ENCODE assay signal across 32 cellular contexts in the genomic region with DNA sequence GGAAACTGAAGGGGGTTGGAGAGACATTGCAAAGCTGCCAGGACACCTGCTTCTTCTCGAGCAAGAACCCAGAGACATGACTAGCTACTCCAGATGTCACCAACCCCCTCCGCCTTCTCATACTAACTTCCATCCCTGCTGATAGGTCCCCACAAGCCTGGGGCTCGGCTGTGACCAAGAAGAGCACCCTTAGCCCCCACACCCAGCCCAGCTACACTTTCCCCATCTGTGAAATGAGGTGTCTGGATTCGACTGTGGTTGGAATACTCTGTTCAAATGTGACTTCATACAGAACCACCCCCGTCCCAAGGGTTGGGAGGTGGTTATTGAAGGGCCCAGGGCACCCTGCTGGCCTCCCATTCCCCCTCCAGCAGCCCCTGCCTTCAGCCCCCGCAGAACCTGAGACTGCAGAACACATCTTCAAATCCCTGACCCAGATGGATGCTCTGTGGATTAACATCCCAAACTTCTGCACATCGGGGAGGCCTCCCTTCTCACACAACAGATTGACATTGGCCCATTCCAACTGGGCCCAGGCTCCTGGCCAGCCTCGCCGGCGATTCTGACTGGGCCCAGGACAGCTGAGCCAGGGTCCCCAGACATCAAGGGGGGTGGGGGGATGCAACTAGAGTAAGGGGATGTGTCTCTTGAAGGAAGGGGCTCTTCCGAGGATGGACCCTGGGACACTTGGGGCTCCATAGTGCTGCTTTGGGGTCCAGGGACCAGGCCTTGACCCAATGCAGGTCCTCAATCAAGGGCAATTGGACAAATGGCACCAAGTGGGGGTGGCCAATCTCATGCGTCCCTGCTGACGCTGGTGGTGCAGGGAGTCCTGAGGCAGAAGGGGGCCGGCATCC. TPM values are rescaled to one million over a fixed set of nuclear protein-coding genes. Genes with fewer than 3 reads are reported as not detected.
"Had no signal": no experiment of that assay in that cellular context is flagged by ENCODE, and none has a peak within 500 bp of the region (broad histone marks: within the 10 kb centered on the region; RNA-seq: fewer than 3 reads in every experiment).

No MANE protein-coding gene starts in this region.

- H3K4me1 ChIP-seq: gastrocnemius medialis had no signal

- H3K4me1 Mint-ChIP-seq: activated CD4-positive, alpha-beta T cell treated with anti-CD3 and anti-CD28 coated beads for 36 hours; central memory CD8-positive, alpha-beta T cell had no signal

- H3K27ac Mint-ChIP-seq: activated CD4-positive, alpha-beta T cell treated with anti-CD3 and anti-CD28 coated beads for 36 hours; activated CD4-positive, alpha-beta T cell treated with anti-CD3 and anti-CD28 coated beads, Interleukin-2, amount 10 ng/mL, durations not matched to agents 7 days and 5 days; activated CD8-positive, alpha-beta T cell treated with anti-CD3 and anti-CD28 coated beads for 36 hours; activated naive CD8-positive, alpha-beta T cell; activated T-helper 17 cell treated with anti-CD3 and anti-CD28 coated beads, Interleukin-2, amount 50 U/mL, for 72 hours; dendritic cell treated with granulocyte-macrophage colony-stimulating factor and Interleukin-4, amounts not matched to agents 40 ng/mL and 50 ng/mL, for 4 days had no signal

- H3K27me3 Mint-ChIP-seq: activated CD4-positive, alpha-beta T cell treated with anti-CD3 and anti-CD28 coated beads for 36 hours; activated CD8-positive, alpha-beta T cell treated with anti-CD3 and anti-CD28 coated beads for 36 hours; activated naive CD8-positive, alpha-beta T cell had no signal

- H3K27ac ChIP-seq: brain microvascular endothelial cell, coronary artery, dorsolateral prefrontal cortex, esophagus muscularis mucosa, foreskin keratinocyte, gastrocnemius medialis, heart left ventricle had no signal

- H3K36me3 ChIP-seq: brain microvascular endothelial cell, esophagus muscularis mucosa, gastrocnemius medialis, heart left ventricle had no signal

- FAIRE-seq: astrocyte, bronchial epithelial cell had no signal

- H3K4me3 ChIP-seq: coronary artery, dorsolateral prefrontal cortex, esophagus muscularis mucosa, gastrocnemius medialis, heart left ventricle had no signal

- H3K9me3 ChIP-seq: gastrocnemius medialis had no signal

- H3K36me3 Mint-ChIP-seq: activated naive CD8-positive, alpha-beta T cell had no signal

- ATAC-seq: activated CD4-positive, alpha-beta T cell treated with anti-CD3 and anti-CD28 coated beads for 36 hours; activated CD8-positive, alpha-beta T cell treated with anti-CD3 and anti-CD28 coated beads for 36 hours; activated T-cell treated with anti-CD3 and anti-CD28 coated beads, Interleukin-2, amount 50 U/mL, for 4 hours; activated T-helper 17 cell treated with anti-CD3 and anti-CD28 coated beads, Interleukin-2, amount 50 U/mL, for 72 hours; foreskin keratinocyte; gastrocnemius medialis; heart left ventricle had no signal

- H3K9me3 Mint-ChIP-seq: activated T-cell treated with anti-CD3 and anti-CD28 coated beads, Interleukin-2, amount 50 U/mL, for 4 hours had no signal

- H3K4me3 Mint-ChIP-seq: activated CD4-positive, alpha-beta T cell treated with anti-CD3 and anti-CD28 coated beads for 36 hours; activated CD4-positive, alpha-beta T cell treated with anti-CD3 and anti-CD28 coated beads, Interleukin-2, amount 10 ng/mL, durations not matched to agents 7 days and 5 days; activated CD8-positive, alpha-beta T cell treated with anti-CD3 and anti-CD28 coated beads for 36 hours; activated naive CD8-positive, alpha-beta T cell; activated T-cell treated with anti-CD3 and anti-CD28 coated beads, Interleukin-2, amount 50 U/mL, for 4 hours; activated T-helper 17 cell treated with anti-CD3 and anti-CD28 coated beads, Interleukin-2, amount 50 U/mL, for 72 hours; central memory CD8-positive, alpha-beta T cell; dendritic cell treated with granulocyte-macrophage colony-stimulating factor and Interleukin-4, amounts not matched to agents 40 ng/mL and 50 ng/mL, for 4 days had no signal

- DNase-seq: activated CD4-positive, alpha-beta T cell treated with anti-CD3 and anti-CD28 coated beads for 36 hours; activated CD4-positive, alpha-beta T cell treated with anti-CD3 and anti-CD28 coated beads, Interleukin-2, amount 10 ng/mL, durations not matched to agents 7 days and 5 days; activated CD4-positive, alpha-beta T cell treated with anti-CD3 and anti-CD28 coated beads, Interleukin-2, amount 50 U/mL, for 4 hours; activated CD4-positive, CD25-positive, alpha-beta regulatory T cell; activated CD4-positive, CD25-positive, alpha-beta regulatory T cell treated with anti-CD3 and anti-CD28 coated beads, Interleukin-2, amount 50 U/mL, for 72 hours; activated CD8-positive, alpha-beta memory T cell treated with anti-CD3 and anti-CD28 coated beads for 24 hours; activated CD8-positive, alpha-beta T cell treated with anti-CD3 and anti-CD28 coated beads for 36 hours; activated effector memory CD4-positive, alpha-beta T cell treated with Interleukin-2 at 50 U/mL for 16 hours; activated gamma-delta T cell treated with Interleukin-2 at 50 U/mL for 16 hours; activated naive CD4-positive, alpha-beta T cell treated with anti-CD3 and anti-CD28 coated beads, Interleukin-2, amount 50 U/mL, for 16 hours; activated naive CD4-positive, alpha-beta T cell treated with Interleukin-2 at 50 U/mL for 16 hours; activated T-cell treated with anti-CD3 and anti-CD28 coated beads, Interleukin-2, amount 50 U/mL, for 4 hours; amniotic stem cell; anterior cingulate cortex; brain microvascular endothelial cell; dorsolateral prefrontal cortex; effector memory CD4-positive, alpha-beta T cell; erythroblast; foreskin keratinocyte; gastrocnemius medialis; glutamatergic neuron; heart left ventricle; T-helper 2 cell had no signal

RNA-seq across cellular contexts. Expression of a gene that starts 21.7 kb away (rescaled TPM):
- total RNA-seq: activated CD4-positive, alpha-beta T cell treated with anti-CD3 and anti-CD28 coated beads for 36 hours; activated CD4-positive, alpha-beta T cell treated with anti-CD3 and anti-CD28 coated beads, Interleukin-2, amount 10 ng/mL, durations not matched to agents 7 days and 5 days; activated CD8-positive, alpha-beta T cell treated with anti-CD3 and anti-CD28 coated beads for 36 hours; activated T-cell treated with anti-CD3 and anti-CD28 coated beads, Interleukin-2, amount 50 U/mL, for 4 hours; activated T-helper 17 cell treated with anti-CD3 and anti-CD28 coated beads, Interleukin-2, amount 50 U/mL, for 72 hours; gastrocnemius medialis; T-helper 1 cell treated with Interleukin-12 subunit alpha and Interleukin-12 subunit beta and Interleukin-4 antibody, amounts not matched to agents 30 ng/mL and 1 ng/mL, for 36 hours had no signal

RNA-seq across cellular contexts. Expression of a gene that starts 48.2 kb away (rescaled TPM):
- total RNA-seq: bronchial epithelial cell, foreskin keratinocyte had no signal
- polyA plus RNA-seq: foreskin keratinocyte had no signal
